Comparison of ENCODE assay signal across 24 cellular contexts in the genomic region with DNA sequence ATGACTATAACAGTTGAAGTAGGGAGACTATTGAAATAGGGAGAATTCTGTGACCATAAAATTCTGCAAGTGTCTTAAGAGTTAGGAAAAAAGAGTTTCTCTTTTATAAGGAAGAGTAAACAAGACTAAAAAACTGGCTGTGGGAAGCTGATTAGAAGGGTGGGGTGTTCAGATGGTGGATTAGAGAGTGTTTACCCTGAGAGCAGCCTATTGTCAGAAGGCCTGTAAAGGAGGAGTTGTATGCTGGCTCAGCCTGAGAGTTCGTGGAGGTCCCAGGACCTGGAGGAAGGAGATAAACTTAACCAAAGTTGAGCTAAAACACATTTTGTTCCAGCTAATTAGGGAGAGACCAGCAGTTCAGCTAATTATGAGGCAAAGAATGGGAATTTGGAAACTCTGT.
DNase-seq lines count a peak whose midpoint lies in the region; ATAC-seq and TF ChIP-seq lines count a peak whose summit lies in the region.
"Had no signal": no experiment of that assay in that cellular context is flagged by ENCODE, and none has a peak within 500 bp of the region (broad histone marks: within the 10 kb centered on the region; RNA-seq: fewer than 3 reads in every experiment).

No MANE protein-coding gene starts in this region.

- H3K4me3 ChIP-seq in ectodermal cell (ENCODE audit: insufficient read depth, low read depth, low read length) (no peak overlapping the region), neuronal stem cell (ENCODE audit: low read length in 2 of 2) (no peak overlapping the region)
- H3K4me3 ChIP-seq: HAP-1, SK-N-MC had no signal

- no peak overlapping the region for H3K9ac ChIP-seq in neuronal stem cell (ENCODE audit: low read depth, low read length, poor library complexity)

- H4K8ac ChIP-seq in neuronal stem cell (ENCODE audit: low read depth, low read length), result no peak overlapping the region

- no peak overlapping the region for H3K4ac ChIP-seq in neuronal stem cell (ENCODE audit: low read length)

- no peak overlapping the region for H3K18ac ChIP-seq in neuronal stem cell (ENCODE audit: low read length)

- no peaks in the 10 kb centered on the region for H3K27me3 Mint-ChIP-seq in glutamatergic neuron (ENCODE audit: unreplicated experiment)
- H3K27me3 Mint-ChIP-seq: activated CD4-positive, alpha-beta memory T cell treated with anti-CD3 and anti-CD28 coated beads for 36 hours; stimulated activated naive B cell treated with anti-CD40 and anti-IgM and Interleukin-4, amounts not matched to agents 10 μg/mL and 1 μg/mL and 100 μg/mL, for 72 hours; type B pancreatic cell had no signal

- no peaks in the 10 kb centered on the region for H3K79me1 ChIP-seq in neuronal stem cell (ENCODE audit: low read depth, low read length)

- DNase-seq in NCI-H146 (lab: John Stamatoyannopoulos, UW), result peak; percentile 4
- DNase-seq in NCI-H146 treated with DMSO at 0.1 percent for 48 hours (lab: John Stamatoyannopoulos, UW; ENCODE audit: unreplicated experiment), result no peak
- peak; percentile 54 for DNase-seq in NCI-H82 treated with DMSO at 0.1 percent for 48 hours (lab: John Stamatoyannopoulos, UW; ENCODE audit: unreplicated experiment)
- DNase-seq in neuronal stem cell (ENCODE audit: low spot score), result peak; percentile 21
- DNase-seq in glutamatergic neuron, result no peak
- DNase-seq in activated naive CD4-positive, alpha-beta T cell treated with anti-CD3 and anti-CD28 coated beads, Interleukin-2, amount 50 U/mL, for 72 hours (ENCODE audit: low spot score in 2 of 2), result no peak
- DNase-seq: 8988T; activated CD4-positive, alpha-beta memory T cell treated with anti-CD3 and anti-CD28 coated beads for 36 hours; activated CD4-positive, CD25-positive, alpha-beta regulatory T cell treated with anti-CD3 and anti-CD28 coated beads, Interleukin-2, amount 50 U/mL, for 72 hours; activated CD8-positive, alpha-beta memory T cell treated with anti-CD3 and anti-CD28 coated beads, Interleukin-2, amount 50 U/mL, for 4 hours; activated naive CD4-positive, alpha-beta T cell; central memory CD4-positive, alpha-beta T cell; cortex of kidney; foreskin melanocyte; Kasumi-1; kidney glomerular epithelial cell; natural killer cell; NCI-H1417 treated with DMSO at 0.1 percent for 48 hours; stimulated activated naive B cell treated with anti-CD40 and anti-IgM and Interleukin-4, amounts not matched to agents 10 μg/mL and 1 μg/mL and 100 μg/mL, for 72 hours had no signal

- H3K36me3 Mint-ChIP-seq in glutamatergic neuron (ENCODE audit: unreplicated experiment), result no peaks in the 10 kb centered on the region
- H3K36me3 Mint-ChIP-seq in activated naive CD4-positive, alpha-beta T cell treated with anti-CD3 and anti-CD28 coated beads, Interleukin-2, amount 50 U/mL, for 72 hours, result no peaks in the 10 kb centered on the region
- H3K36me3 Mint-ChIP-seq: activated CD4-positive, alpha-beta memory T cell treated with anti-CD3 and anti-CD28 coated beads for 36 hours; natural killer cell; stimulated activated naive B cell treated with anti-CD40 and anti-IgM and Interleukin-4, amounts not matched to agents 10 μg/mL and 1 μg/mL and 100 μg/mL, for 72 hours; type B pancreatic cell had no signal

- no peaks in the 10 kb centered on the region for H3K4me1 Mint-ChIP-seq in glutamatergic neuron (ENCODE audit: low read depth, unreplicated experiment)
- H3K4me1 Mint-ChIP-seq: natural killer cell; stimulated activated naive B cell treated with anti-CD40 and anti-IgM and Interleukin-4, amounts not matched to agents 10 μg/mL and 1 μg/mL and 100 μg/mL, for 72 hours had no signal

- H3K4me2 ChIP-seq in neuronal stem cell (ENCODE audit: insufficient read depth, low read length, poor library complexity, severe bottlenecking), result no peak overlapping the region

- no peak overlapping the region for H2BK120ac ChIP-seq in neuronal stem cell (ENCODE audit: low read depth, low read length)

- peak overlapping the region; percentile 27 for H2AFZ ChIP-seq in neuronal stem cell (ENCODE audit: low read length)

- H3K23ac ChIP-seq in neuronal stem cell (ENCODE audit: low read depth, low read length, poor library complexity), result no peak overlapping the region

- no peak overlapping the region for H2BK15ac ChIP-seq in neuronal stem cell (ENCODE audit: low read length)

- WGBS in ectodermal cell, 2 experiments, result 29 to 61% methylated on average over 1 of the region's 1 CpG
- WGBS in neuronal stem cell (ENCODE audit: extremely low coverage in 2 of 2, insufficient read length in 2 of 2, insufficient replicate concordance in 1 of 2), 2 donors, result no CpG with 5 or more reads among the region's 1 CpG

- no peak for ATAC-seq in activated naive CD4-positive, alpha-beta T cell treated with anti-CD3 and anti-CD28 coated beads, Interleukin-2, amount 50 U/mL, for 72 hours
- ATAC-seq in GM19023 (IDR thresholded peaks at IDR 0.05; ENCODE audit: unreplicated experiment), result no peak
- ATAC-seq: natural killer cell; stimulated activated naive B cell treated with anti-CD40 and anti-IgM and Interleukin-4, amounts not matched to agents 10 μg/mL and 1 μg/mL and 100 μg/mL, for 72 hours had no signal

- H3K27ac Mint-ChIP-seq in glutamatergic neuron (ENCODE audit: unreplicated experiment), result no peak overlapping the region
- no peak overlapping the region for H3K27ac Mint-ChIP-seq in activated naive CD4-positive, alpha-beta T cell treated with anti-CD3 and anti-CD28 coated beads, Interleukin-2, amount 50 U/mL, for 72 hours
- H3K27ac Mint-ChIP-seq: activated CD4-positive, alpha-beta memory T cell treated with anti-CD3 and anti-CD28 coated beads for 36 hours; natural killer cell; stimulated activated naive B cell treated with anti-CD40 and anti-IgM and Interleukin-4, amounts not matched to agents 10 μg/mL and 1 μg/mL and 100 μg/mL, for 72 hours; type B pancreatic cell had no signal

- H3K36me3 ChIP-seq in ectodermal cell (ENCODE audit: control insufficient read depth, insufficient read depth, low read length) (no peaks in the 10 kb centered on the region), neuronal stem cell (replicated peaks in 1 of 2; ENCODE audit: control insufficient read depth in 2 of 2, insufficient read depth in 2 of 2, low read length in 2 of 2) (no peaks in the 10 kb centered on the region)
- H3K36me3 ChIP-seq: HAP-1 had no signal

- H2BK5ac ChIP-seq in neuronal stem cell (ENCODE audit: low read length), result no peak overlapping the region

- H4K91ac ChIP-seq in neuronal stem cell (ENCODE audit: low read depth, low read length, poor library complexity), result no peak overlapping the region

- H2BK12ac ChIP-seq in neuronal stem cell (ENCODE audit: low read length), result no peak overlapping the region

- H3K27me3 ChIP-seq in ectodermal cell (ENCODE audit: control insufficient read depth, insufficient read depth, low read length, poor library complexity, severe bottlenecking) (no peaks in the 10 kb centered on the region), neuronal stem cell (ENCODE audit: control insufficient read depth in 3 of 3, insufficient read depth in 3 of 3, low read depth in 1 of 3, low read length in 3 of 3) (no peaks in the 10 kb centered on the region)

- H3K4me1 ChIP-seq in ectodermal cell (ENCODE audit: control insufficient read depth, insufficient read depth, low read length) (no peaks in the 10 kb centered on the region), neuronal stem cell (ENCODE audit: control insufficient read depth in 2 of 2, insufficient read depth in 1 of 2, low read depth in 1 of 2, low read length in 2 of 2) (no peaks in the 10 kb centered on the region)
- H3K4me1 ChIP-seq: HAP-1 had no signal

- H2AK5ac ChIP-seq in neuronal stem cell (ENCODE audit: low read depth, low read length), result no peak overlapping the region

- no peak for TF ChIP-seq CTCF in glutamatergic neuron (IDR thresholded peaks at IDR 0.05; ENCODE audit: partially characterized antibody, unreplicated experiment)

- H3K9me3 Mint-ChIP-seq in glutamatergic neuron (ENCODE audit: unreplicated experiment), result no peaks in the 10 kb centered on the region
- H3K9me3 Mint-ChIP-seq in activated naive CD4-positive, alpha-beta T cell treated with anti-CD3 and anti-CD28 coated beads, Interleukin-2, amount 50 U/mL, for 72 hours, result peaks cover 8 to 10% of the 10 kb centered on the region in 2 donors
- H3K9me3 Mint-ChIP-seq: type B pancreatic cell had no signal

- H3K4me3 Mint-ChIP-seq in glutamatergic neuron (ENCODE audit: unreplicated experiment), result no peak overlapping the region
- H3K4me3 Mint-ChIP-seq: activated CD4-positive, alpha-beta memory T cell treated with anti-CD3 and anti-CD28 coated beads for 36 hours; natural killer cell; stimulated activated naive B cell treated with anti-CD40 and anti-IgM and Interleukin-4, amounts not matched to agents 10 μg/mL and 1 μg/mL and 100 μg/mL, for 72 hours; type B pancreatic cell had no signal

- peak overlapping the region; percentile 28 for H3K27ac ChIP-seq in ectodermal cell (ENCODE audit: insufficient read depth, low read depth, low read length, poor library complexity, severe bottlenecking)
- no peak overlapping the region for H3K27ac ChIP-seq in neuronal stem cell (replicated peaks; ENCODE audit: low read length)
- H3K27ac ChIP-seq: SK-N-MC had no signal

- H3K9me3 ChIP-seq in ectodermal cell (ENCODE audit: control insufficient read depth, low read length) (no peaks in the 10 kb centered on the region), neuronal stem cell (replicated peaks in 1 of 2; ENCODE audit: control insufficient read depth in 2 of 2, insufficient read depth in 1 of 2, low read depth in 1 of 2, low read length in 2 of 2) (no peaks in the 10 kb centered on the region)
- H3K9me3 ChIP-seq: HAP-1 had no signal

- H3K14ac ChIP-seq in neuronal stem cell (ENCODE audit: low read length), result no peak overlapping the region

Comparison
In these comparisons a context has a peak if more than half of its experiments do, and no peak if none do; other contexts are left out.
1. DNase-seq: peak in NCI-H146 (single experiment), NCI-H82 treated with DMSO at 0.1 percent for 48 hours (single experiment) and neuronal stem cell (single experiment); none in NCI-H146 treated with DMSO at 0.1 percent for 48 hours (single experiment), glutamatergic neuron (single experiment) and activated naive CD4-positive, alpha-beta T cell treated with anti-CD3 and anti-CD28 coated beads, Interleukin-2, amount 50 U/mL, for 72 hours (0 of 2).